ENCODE assay signal across 1 cellular context in genomic region chr18:42338683-42339082, GRCh38.
TF ChIP-seq lines count a peak whose summit lies in the region.

No MANE protein-coding gene starts in this region.

TF ChIP-seq in HepG2, 621 proteins besides CTCF, POLR2A, EP300 and RAD21 (continued from another document):
- TF ChIP-seq ASH2L (IDR thresholded peaks at IDR 0.05; ENCODE audit: insufficient read length, low read depth, low read length) (no peak), IKZF1 (IDR thresholded peaks at IDR 0.05) (no peak), MED1 (CRISPR knock-in tag; IDR thresholded peaks at IDR 0.05) (peak; percentile 42; the same call in 1 of the 2 replicates), NCOA2 (CRISPR knock-in tag; IDR thresholded peaks at IDR 0.05) (peak; percentile 62; the same call in 1 of the 2 replicates), SUZ12 (IDR thresholded peaks at IDR 0.05; ENCODE audit: low read depth, low read length) (no peak), TRIM24 (CRISPR knock-in tag; IDR thresholded peaks at IDR 0.05) (no peak), CEBPG (CRISPR knock-in tag; IDR thresholded peaks at IDR 0.05) (0 out of 2 replicates have a peak, but pooled peaks have one; percentile 38), ZNF839 (CRISPR knock-in tag; IDR thresholded peaks at IDR 0.05; ENCODE audit: borderline replicate concordance) (no peak), SNAPC5 (CRISPR knock-in tag; IDR thresholded peaks at IDR 0.05; ENCODE audit: borderline replicate concordance) (no peak), CENPBD1 (CRISPR knock-in tag; IDR thresholded peaks at IDR 0.05; ENCODE audit: borderline replicate concordance, low read depth) (no peak), BCL6 (CRISPR knock-in tag; IDR thresholded peaks at IDR 0.05) (peak; percentile 52; the same call in 1 of the 2 replicates), HOXA9 (CRISPR knock-in tag; IDR thresholded peaks at IDR 0.05; ENCODE audit: borderline replicate concordance) (no peak), ZNF143 (CRISPR knock-in tag; IDR thresholded peaks at IDR 0.05) (no peak), ZZZ3 (CRISPR knock-in tag; IDR thresholded peaks at IDR 0.05; ENCODE audit: borderline replicate concordance) (no peak), MAFG (CRISPR knock-in tag; IDR thresholded peaks at IDR 0.05) (no peak), DMTF1 (CRISPR knock-in tag; IDR thresholded peaks at IDR 0.05) (no peak), SOX6 (IDR thresholded peaks at IDR 0.05) (no peak), SOX6 (CRISPR knock-in tag; IDR thresholded peaks at IDR 0.05) (peak; percentile 19; the same call in 1 of the 2 replicates), HDAC2 (CRISPR knock-in tag; IDR thresholded peaks at IDR 0.05) (0 out of 2 replicates have a peak, but pooled peaks have one; percentile 22), SIX4 (CRISPR knock-in tag; IDR thresholded peaks at IDR 0.05) (no peak), CREM (IDR thresholded peaks at IDR 0.05) (0 out of 2 replicates have a peak, but pooled peaks have one; percentile 34), CREM (CRISPR knock-in tag; IDR thresholded peaks at IDR 0.05) (no peak), RFX1 (IDR thresholded peaks at IDR 0.05) (peak; percentile 25; the same call in 1 of the 2 replicates), ZNF503 (CRISPR knock-in tag; IDR thresholded peaks at IDR 0.05) (peak; percentile 60; the same call in 1 of the 2 replicates), HMG20A (CRISPR knock-in tag; IDR thresholded peaks at IDR 0.05; ENCODE audit: borderline replicate concordance) (peak; percentile 18; the same call in 1 of the 2 replicates), NONO (IDR thresholded peaks at IDR 0.05) (no peak), NONO (CRISPR knock-in tag; conservative IDR thresholded peaks at IDR 0.05) (no peak)
- TF ChIP-seq, protein P1, sequence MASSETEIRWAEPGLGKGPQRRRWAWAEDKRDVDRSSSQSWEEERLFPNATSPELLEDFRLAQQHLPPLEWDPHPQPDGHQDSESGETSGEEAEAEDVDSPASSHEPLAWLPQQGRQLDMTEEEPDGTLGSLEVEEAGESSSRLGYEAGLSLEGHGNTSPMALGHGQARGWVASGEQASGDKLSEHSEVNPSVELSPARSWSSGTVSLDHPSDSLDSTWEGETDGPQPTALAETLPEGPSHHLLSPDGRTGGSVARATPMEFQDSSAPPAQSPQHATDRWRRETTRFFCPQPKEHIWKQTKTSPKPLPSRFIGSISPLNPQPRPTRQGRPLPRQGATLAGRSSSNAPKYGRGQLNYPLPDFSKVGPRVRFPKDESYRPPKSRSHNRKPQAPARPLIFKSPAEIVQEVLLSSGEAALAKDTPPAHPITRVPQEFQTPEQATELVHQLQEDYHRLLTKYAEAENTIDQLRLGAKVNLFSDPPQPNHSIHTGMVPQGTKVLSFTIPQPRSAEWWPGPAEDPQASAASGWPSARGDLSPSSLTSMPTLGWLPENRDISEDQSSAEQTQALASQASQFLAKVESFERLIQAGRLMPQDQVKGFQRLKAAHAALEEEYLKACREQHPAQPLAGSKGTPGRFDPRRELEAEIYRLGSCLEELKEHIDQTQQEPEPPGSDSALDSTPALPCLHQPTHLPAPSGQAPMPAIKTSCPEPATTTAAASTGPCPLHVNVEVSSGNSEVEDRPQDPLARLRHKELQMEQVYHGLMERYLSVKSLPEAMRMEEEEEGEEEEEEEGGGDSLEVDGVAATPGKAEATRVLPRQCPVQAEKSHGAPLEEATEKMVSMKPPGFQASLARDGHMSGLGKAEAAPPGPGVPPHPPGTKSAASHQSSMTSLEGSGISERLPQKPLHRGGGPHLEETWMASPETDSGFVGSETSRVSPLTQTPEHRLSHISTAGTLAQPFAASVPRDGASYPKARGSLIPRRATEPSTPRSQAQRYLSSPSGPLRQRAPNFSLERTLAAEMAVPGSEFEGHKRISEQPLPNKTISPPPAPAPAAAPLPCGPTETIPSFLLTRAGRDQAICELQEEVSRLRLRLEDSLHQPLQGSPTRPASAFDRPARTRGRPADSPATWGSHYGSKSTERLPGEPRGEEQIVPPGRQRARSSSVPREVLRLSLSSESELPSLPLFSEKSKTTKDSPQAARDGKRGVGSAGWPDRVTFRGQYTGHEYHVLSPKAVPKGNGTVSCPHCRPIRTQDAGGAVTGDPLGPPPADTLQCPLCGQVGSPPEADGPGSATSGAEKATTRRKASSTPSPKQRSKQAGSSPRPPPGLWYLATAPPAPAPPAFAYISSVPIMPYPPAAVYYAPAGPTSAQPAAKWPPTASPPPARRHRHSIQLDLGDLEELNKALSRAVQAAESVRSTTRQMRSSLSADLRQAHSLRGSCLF (CRISPR knock-in tag; IDR thresholded peaks at IDR 0.05; ENCODE audit: borderline replicate concordance), result no peak
- TF ChIP-seq, protein P2, sequence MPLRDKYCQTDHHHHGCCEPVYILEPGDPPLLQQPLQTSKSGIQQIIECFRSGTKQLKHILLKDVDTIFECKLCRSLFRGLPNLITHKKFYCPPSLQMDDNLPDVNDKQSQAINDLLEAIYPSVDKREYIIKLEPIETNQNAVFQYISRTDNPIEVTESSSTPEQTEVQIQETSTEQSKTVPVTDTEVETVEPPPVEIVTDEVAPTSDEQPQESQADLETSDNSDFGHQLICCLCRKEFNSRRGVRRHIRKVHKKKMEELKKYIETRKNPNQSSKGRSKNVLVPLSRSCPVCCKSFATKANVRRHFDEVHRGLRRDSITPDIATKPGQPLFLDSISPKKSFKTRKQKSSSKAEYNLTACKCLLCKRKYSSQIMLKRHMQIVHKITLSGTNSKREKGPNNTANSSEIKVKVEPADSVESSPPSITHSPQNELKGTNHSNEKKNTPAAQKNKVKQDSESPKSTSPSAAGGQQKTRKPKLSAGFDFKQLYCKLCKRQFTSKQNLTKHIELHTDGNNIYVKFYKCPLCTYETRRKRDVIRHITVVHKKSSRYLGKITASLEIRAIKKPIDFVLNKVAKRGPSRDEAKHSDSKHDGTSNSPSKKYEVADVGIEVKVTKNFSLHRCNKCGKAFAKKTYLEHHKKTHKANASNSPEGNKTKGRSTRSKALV (CRISPR knock-in tag; IDR thresholded peaks at IDR 0.05), result no peak
